ENCODE assay signal across 16 cellular contexts in the genomic region with DNA sequence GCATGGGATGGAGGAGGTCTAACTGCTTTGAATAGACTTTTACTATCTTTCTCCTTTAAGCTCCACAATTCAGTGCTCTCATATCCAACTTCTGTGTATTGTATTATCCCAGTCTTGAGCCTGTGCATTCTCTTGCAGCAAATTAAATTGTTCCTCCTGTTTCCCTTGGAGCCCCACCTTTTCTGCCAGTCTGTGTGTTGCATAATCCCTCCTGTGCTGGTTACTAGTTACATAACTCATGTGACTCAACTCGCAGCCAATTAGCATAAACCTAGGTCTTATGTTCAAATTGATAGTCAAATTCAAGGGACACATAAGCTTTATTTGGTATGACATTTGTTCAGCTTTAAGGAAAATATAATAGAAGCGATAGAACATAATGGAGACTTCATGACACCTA.
A peak's percentile ranks its signal among the peaks of the same experiment; 100 is the strongest.
DNase-seq lines count a peak whose midpoint lies in the region; ATAC-seq and TF ChIP-seq lines count a peak whose summit lies in the region.
"Had no signal": no experiment of that assay in that cellular context is flagged by ENCODE, and none has a peak within 500 bp of the region (broad histone marks: within the 10 kb centered on the region; RNA-seq: fewer than 3 reads in every experiment).

No MANE protein-coding gene starts in this region.

- H3K27me3 Mint-ChIP-seq in MCF 10A (ENCODE audit: insufficient read depth, unreplicated experiment) (no peaks in the 10 kb centered on the region), GM23338 (ENCODE audit: insufficient read depth, low read depth, poor library complexity) (peaks cover 6% of the 10 kb centered on the region)
- no peaks in the 10 kb centered on the region for H3K27me3 Mint-ChIP-seq in CD8-positive, alpha-beta memory T cell
- H3K27me3 Mint-ChIP-seq: CD4-positive, CD25-positive, alpha-beta regulatory T cell had no signal

- no peaks in the 10 kb centered on the region for H3K79me2 ChIP-seq in GM23338 (replicated peaks; ENCODE audit: insufficient read depth)

- no peaks in the 10 kb centered on the region for H3K4me1 ChIP-seq in breast epithelium
- no peaks in the 10 kb centered on the region for H3K4me1 ChIP-seq in GM23338 (ENCODE audit: insufficient read depth)
- no peaks in the 10 kb centered on the region for H3K4me1 ChIP-seq in CD8-positive, alpha-beta memory T cell (ENCODE audit: insufficient read depth, low read length)
- H3K4me1 ChIP-seq: BE2C, Caco-2 had no signal

- BruUV-seq in MCF 10A (replicated peaks; lab: Mats Ljungman, UMichigan), result no TSS peak

- H3K36me3 Mint-ChIP-seq in MCF 10A (ENCODE audit: insufficient read depth, unreplicated experiment), result no peaks in the 10 kb centered on the region
- H3K36me3 Mint-ChIP-seq in GM23338 (ENCODE audit: low read depth), result peaks cover 25% of the 10 kb centered on the region
- no peaks in the 10 kb centered on the region for H3K36me3 Mint-ChIP-seq in CD8-positive, alpha-beta memory T cell
- H3K36me3 Mint-ChIP-seq: CD4-positive, CD25-positive, alpha-beta regulatory T cell had no signal

- H3K9me3 Mint-ChIP-seq in MCF 10A (ENCODE audit: unreplicated experiment), result peaks cover 22% of the 10 kb centered on the region
- H3K9me3 Mint-ChIP-seq in GM23338, result peaks cover 78% of the 10 kb centered on the region
- H3K9me3 Mint-ChIP-seq in CD8-positive, alpha-beta memory T cell, result peaks cover 0 to 6% (median 2%) of the 10 kb centered on the region in 5 donors

- intact Hi-C loops in MCF 10A (cut with micrococcal nuclease), result no loop called here
- intact Hi-C loops in breast epithelium (cut with DNase I; ENCODE audit: low total_unique reads), result no loop called here

- H3K27me3 ChIP-seq in breast epithelium (no peaks in the 10 kb centered on the region), GM23338 (ENCODE audit: insufficient read depth) (no peaks in the 10 kb centered on the region)
- H3K27me3 ChIP-seq in CD8-positive, alpha-beta memory T cell (ENCODE audit: insufficient read depth, low read length, poor library complexity, severe bottlenecking), result no peaks in the 10 kb centered on the region
- H3K27me3 ChIP-seq: BE2C had no signal

- H3F3A ChIP-seq in GM23338 (replicated peaks; ENCODE audit: low read depth), result no peaks in the 10 kb centered on the region

- ATAC-seq in GM23338, result no peak
- ATAC-seq: HCT116 had no signal

- TF ChIP-seq POLR2A in breast epithelium (IDR thresholded peaks at IDR 0.05), result no peak

- no peaks in the 10 kb centered on the region for H3K9me2 ChIP-seq in GM23338 (ENCODE audit: insufficient read depth)

- TF ChIP-seq CTCF in MCF 10A (IDR thresholded peaks at IDR 0.05; ENCODE audit: unreplicated experiment) (no peak), breast epithelium (IDR thresholded peaks at IDR 0.05) (no peak), GM23338 (conservative IDR thresholded peaks at IDR 0.05; ENCODE audit: low read depth in 2 of 2) (no peak)

- peaks cover 10% of the 10 kb centered on the region for H3K4me1 Mint-ChIP-seq in MCF 10A (ENCODE audit: insufficient read depth, unreplicated experiment)
- no peaks in the 10 kb centered on the region for H3K4me1 Mint-ChIP-seq in GM23338
- no peaks in the 10 kb centered on the region for H3K4me1 Mint-ChIP-seq in CD8-positive, alpha-beta memory T cell
- H3K4me1 Mint-ChIP-seq: CD4-positive, CD25-positive, alpha-beta regulatory T cell had no signal

- H3K4me3 ChIP-seq in breast epithelium (no peak overlapping the region), GM23338 (no peak overlapping the region)
- H3K4me3 ChIP-seq in CD8-positive, alpha-beta memory T cell (ENCODE audit: low read length), result no peak overlapping the region

- CTCF ChIA-PET in MCF 10A (lab: Yijun Ruan, JAX), result no interaction called here
- CTCF ChIA-PET in CD8-positive, alpha-beta memory T cell (lab: Charles Lee), result no interaction called here

- H3K27ac Mint-ChIP-seq in MCF 10A (ENCODE audit: low read depth, unreplicated experiment) (no peak overlapping the region), GM23338 (no peak overlapping the region)
- H3K27ac Mint-ChIP-seq in CD8-positive, alpha-beta memory T cell, result no peak overlapping the region
- H3K27ac Mint-ChIP-seq: CD4-positive, CD25-positive, alpha-beta regulatory T cell; HFFc6 had no signal

- no peak overlapping the region for H2AFZ ChIP-seq in GM23338

- no peaks in the 10 kb centered on the region for H4K20me1 ChIP-seq in GM23338 (replicated peaks; ENCODE audit: insufficient read depth)

- POLR2A ChIA-PET in MCF 10A (lab: Yijun Ruan, JAX), result interaction anchor here (0.8 kb wide), 1 partner anchor 15 kb away, joined by 3 read pairs; no protein-coding TSS in a partner anchor
- POLR2A ChIA-PET in CD8-positive, alpha-beta memory T cell (lab: Charles Lee), result no interaction called here

- H3K36me3 ChIP-seq in breast epithelium, result no peaks in the 10 kb centered on the region
- no peaks in the 10 kb centered on the region for H3K36me3 ChIP-seq in GM23338 (ENCODE audit: insufficient read depth)
- H3K36me3 ChIP-seq in CD8-positive, alpha-beta memory T cell (ENCODE audit: insufficient read depth, low read length), result no peaks in the 10 kb centered on the region
- H3K36me3 ChIP-seq: BE2C had no signal

- H3K9me3 ChIP-seq in breast epithelium, result peaks cover 0 to 13% of the 10 kb centered on the region in 2 donors
- H3K9me3 ChIP-seq in CD8-positive, alpha-beta memory T cell (ENCODE audit: low read length), result no peaks in the 10 kb centered on the region
- H3K9me3 ChIP-seq: BE2C, Caco-2 had no signal

- H3K4me3 Mint-ChIP-seq in MCF 10A (ENCODE audit: unreplicated experiment) (no peak overlapping the region), GM23338 (no peak overlapping the region)
- H3K4me3 Mint-ChIP-seq in CD8-positive, alpha-beta memory T cell, result no peak overlapping the region
- H3K4me3 Mint-ChIP-seq: CD4-positive, CD25-positive, alpha-beta regulatory T cell; HFFc6 had no signal

- peak; percentile 14 for DNase-seq in MCF 10A (ENCODE audit: unreplicated experiment)
- no peak for DNase-seq in breast epithelium (ENCODE audit: low spot score in 2 of 2)
- peak; percentile 29 for DNase-seq in MV-4-11 (lab: John Stamatoyannopoulos, UW)
- peak; percentile 6 for DNase-seq in NOMO-1 treated with dmso at 0.1 percent for 144 hours (lab: John Stamatoyannopoulos, UW; ENCODE audit: unreplicated experiment)
- DNase-seq in GM23338 (ENCODE audit: low spot score), result no peak
- no peak for DNase-seq in NCI-H510A (lab: John Stamatoyannopoulos, UW)
- DNase-seq in CD8-positive, alpha-beta memory T cell, result no peak
- DNase-seq: BE2C; C1 segment of cervical spinal cord; Caco-2; CD4-positive, CD25-positive, alpha-beta regulatory T cell; GDM1; GOT3; H7; HFFc6 had no signal

- H3K27ac ChIP-seq in breast epithelium, result no peak overlapping the region
- H3K27ac ChIP-seq in GM23338 (ENCODE audit: low read depth), result no peak overlapping the region
- H3K27ac ChIP-seq in CD8-positive, alpha-beta memory T cell (ENCODE audit: low read depth, low read length), result no peak overlapping the region

- no peak overlapping the region for H3K4me2 ChIP-seq in GM23338

TF ChIP-seq in GM23338, 12 proteins besides CTCF, POLR2A, EP300 and RAD21 (continues in another document):
- no peak for TF ChIP-seq CREB1 (CRISPR knock-in tag; IDR thresholded peaks at IDR 0.05; ENCODE audit: low read depth)
- TF ChIP-seq ZNF114 (CRISPR knock-in tag; IDR thresholded peaks at IDR 0.05), result no peak
- TF ChIP-seq, protein P1, sequence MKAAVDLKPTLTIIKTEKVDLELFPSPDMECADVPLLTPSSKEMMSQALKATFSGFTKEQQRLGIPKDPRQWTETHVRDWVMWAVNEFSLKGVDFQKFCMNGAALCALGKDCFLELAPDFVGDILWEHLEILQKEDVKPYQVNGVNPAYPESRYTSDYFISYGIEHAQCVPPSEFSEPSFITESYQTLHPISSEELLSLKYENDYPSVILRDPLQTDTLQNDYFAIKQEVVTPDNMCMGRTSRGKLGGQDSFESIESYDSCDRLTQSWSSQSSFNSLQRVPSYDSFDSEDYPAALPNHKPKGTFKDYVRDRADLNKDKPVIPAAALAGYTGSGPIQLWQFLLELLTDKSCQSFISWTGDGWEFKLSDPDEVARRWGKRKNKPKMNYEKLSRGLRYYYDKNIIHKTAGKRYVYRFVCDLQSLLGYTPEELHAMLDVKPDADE (IDR thresholded peaks at IDR 0.05), result no peak
- no peak for TF ChIP-seq ZNF331 (CRISPR knock-in tag; IDR thresholded peaks at IDR 0.05; ENCODE audit: low read depth)

Comparison
In these comparisons a context has a peak if more than half of its experiments do, and no peak if none do; other contexts are left out.
1. DNase-seq: peak in MCF 10A (single experiment), MV-4-11 (single experiment) and NOMO-1 treated with dmso at 0.1 percent for 144 hours (single experiment); none in breast epithelium (0 of 2), GM23338 (single experiment), NCI-H510A (single experiment) and CD8-positive, alpha-beta memory T cell (0 of 5).